34 cellular contexts compared by ENCODE assay signal in the genomic region with DNA sequence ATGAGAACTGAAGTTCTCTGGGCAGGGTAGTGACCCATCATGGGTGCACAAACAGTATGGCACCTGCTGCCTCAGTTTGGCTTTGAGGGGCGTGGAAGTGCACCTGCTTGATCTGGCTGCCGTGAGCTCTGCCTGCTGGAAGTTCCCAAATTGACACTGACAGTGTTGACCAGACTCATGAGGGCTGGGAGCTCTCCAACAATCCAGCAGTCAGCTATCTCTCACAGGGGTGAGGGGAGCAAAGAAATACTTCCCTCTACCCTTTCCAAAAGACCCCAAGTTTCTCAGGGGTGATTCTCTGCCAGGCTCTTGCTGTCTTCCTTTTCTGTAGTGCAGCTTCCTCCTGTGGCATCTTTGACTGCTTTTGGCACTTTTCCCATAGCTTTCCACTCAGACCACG. TPM values are rescaled to one million over a fixed set of nuclear protein-coding genes. Genes with fewer than 3 reads are reported as not detected.
"Had no signal": no experiment of that assay in that cellular context is flagged by ENCODE, and none has a peak within 500 bp of the region (broad histone marks: within the 10 kb centered on the region; RNA-seq: fewer than 3 reads in every experiment).

No MANE protein-coding gene starts in this region.

- ATAC-seq: activated naive CD4-positive, alpha-beta T cell treated with anti-CD3 and anti-CD28 coated beads, Interleukin-2, amount 50 U/mL, for 72 hours; activated naive CD8-positive, alpha-beta T cell treated with anti-CD3 and anti-CD28 coated beads, Interleukin-2, amount 50 U/mL, for 24 hours; activated T-cell treated with anti-CD3 and anti-CD28 coated beads, Interleukin-2, amount 50 U/mL, for 4 hours; activated T-cell treated with anti-CD3 and anti-CD28 coated beads, Interleukin-2, amount 50 U/mL, for 72 hours; activated T-helper 17 cell treated with anti-CD3 and anti-CD28 coated beads, Interleukin-2, amount 50 U/mL, for 72 hours; body of pancreas had no signal

- H3K36me3 ChIP-seq: adrenal gland, ascending aorta, brain microvascular endothelial cell, breast epithelium, cardiac muscle cell had no signal

- DNase-seq: activated effector memory CD4-positive, alpha-beta T cell treated with anti-CD3 and anti-CD28 coated beads, Interleukin-2, amount 50 U/mL, for 16 hours; activated effector memory CD4-positive, alpha-beta T cell treated with Interleukin-2 at 50 U/mL for 16 hours; activated gamma-delta T cell; activated gamma-delta T cell treated with Interleukin-2 at 50 U/mL for 16 hours; activated naive CD4-positive, alpha-beta T cell; activated naive CD4-positive, alpha-beta T cell treated with anti-CD3 and anti-CD28 coated beads for 36 hours; activated naive CD4-positive, alpha-beta T cell treated with anti-CD3 and anti-CD28 coated beads, Interleukin-2, amount 10 ng/mL, durations not matched to agents 7 days and 5 days; activated naive CD4-positive, alpha-beta T cell treated with anti-CD3 and anti-CD28 coated beads, Interleukin-2, amount 50 U/mL, for 16 hours; activated naive CD4-positive, alpha-beta T cell treated with Interleukin-2 at 50 U/mL for 16 hours; activated naive CD8-positive, alpha-beta T cell treated with anti-CD3 and anti-CD28 coated beads for 36 hours; activated naive CD8-positive, alpha-beta T cell treated with anti-CD3 and anti-CD28 coated beads, Interleukin-2, amount 10 ng/mL, durations not matched to agents 7 days and 5 days; activated naive CD8-positive, alpha-beta T cell treated with anti-CD3 and anti-CD28 coated beads, Interleukin-2, amount 50 U/mL, for 24 hours; activated T-cell treated with anti-CD3 and anti-CD28 coated beads, Interleukin-2, amount 50 U/mL, for 24 hours; activated T-cell treated with anti-CD3 and anti-CD28 coated beads, Interleukin-2, amount 50 U/mL, for 4 hours; activated T-cell treated with anti-CD3 and anti-CD28 coated beads, Interleukin-2, amount 50 U/mL, for 48 hours; activated T-cell treated with anti-CD3 and anti-CD28 coated beads, Interleukin-2, amount 50 U/mL, for 72 hours; adrenal gland; amniotic stem cell; amygdala; anterior cingulate cortex; aorta; body of pancreas; brain microvascular endothelial cell; caudate nucleus; central memory CD4-positive, alpha-beta T cell; cerebellar nuclear complex had no signal

- H3K4me3 ChIP-seq: adrenal gland, ascending aorta, body of pancreas, breast epithelium, cardiac muscle cell had no signal

- FAIRE-seq: astrocyte, colon had no signal

- H3K27me3 ChIP-seq: adrenal gland, ascending aorta, body of pancreas, brain microvascular endothelial cell, breast epithelium, cardiac muscle cell had no signal

RNA-seq across cellular contexts. Expression of a gene that starts 49.4 kb away (rescaled TPM):
- total RNA-seq: activated T-helper 17 cell treated with anti-CD3 and anti-CD28 coated beads, Interleukin-2, amount 50 U/mL, for 72 hours; activated T-helper 2 cell treated with anti-CD3 and anti-CD28 coated beads, Interferon-gamma antibody, Interleukin-2, Interleukin-4, amounts not matched to agents 10 μg/mL and 5 μg/mL and 100 μg/mL, durations not matched to agents 14 hours and 24 hours and 36 hours had no signal
